Comparison of ENCODE assay signal across 14 cellular contexts in the genomic region with DNA sequence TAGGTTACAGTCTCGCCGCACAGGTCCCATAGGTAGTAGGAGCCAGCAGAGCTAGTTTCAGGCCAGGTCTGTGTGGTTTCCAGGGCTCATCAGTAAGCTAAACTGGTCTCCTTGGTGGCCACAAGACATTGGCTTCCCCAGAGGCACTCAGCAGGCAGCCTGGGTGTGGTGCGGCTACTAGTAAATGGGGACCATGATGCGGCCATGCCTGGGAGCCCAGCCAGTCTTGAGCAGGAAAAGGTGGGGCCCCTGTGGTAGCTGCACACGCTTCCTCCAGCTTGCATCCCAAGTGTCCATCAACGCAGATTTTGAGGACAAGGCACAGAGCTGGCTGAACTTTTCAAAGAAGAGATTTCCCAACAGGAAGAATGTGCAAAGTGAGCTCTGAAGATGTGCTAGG.
DNase-seq lines count a peak whose midpoint lies in the region; ATAC-seq and TF ChIP-seq lines count a peak whose summit lies in the region.
"Had no signal": no experiment of that assay in that cellular context is flagged by ENCODE, and none has a peak within 500 bp of the region (broad histone marks: within the 10 kb centered on the region; RNA-seq: fewer than 3 reads in every experiment).

No MANE protein-coding gene starts in this region.

- no peak overlapping the region for H3K9ac ChIP-seq in subcutaneous abdominal adipose tissue (ENCODE audit: low read length in 5 of 5)

- DNase-seq in Kasumi-1 (lab: John Stamatoyannopoulos, UW) (peak; percentile 63 to 70), left lung (peak; percentile 71 to 85), NCI-H82 (lab: John Stamatoyannopoulos, UW) (no peak), GM19240 (ENCODE audit: insufficient read length, low spot score) (no peak)
- DNase-seq in activated naive CD4-positive, alpha-beta T cell treated with Interleukin-2 at 50 U/mL for 16 hours: no peak
- DNase-seq in CD4-positive, alpha-beta T cell: no peak
- DNase-seq: activated CD4-positive, alpha-beta T cell treated with anti-CD3 and anti-CD28 coated beads for 1 hour; CD8-positive, alpha-beta memory T cell; effector memory CD8-positive, alpha-beta T cell; NCI-H1930 had no signal

- no peaks in the 10 kb centered on the region for H3K27me3 Mint-ChIP-seq in dendritic cell treated with granulocyte-macrophage colony-stimulating factor and Interleukin-4, amounts not matched to agents 40 ng/mL and 50 ng/mL, for 4 days
- peaks cover 6% of the 10 kb centered on the region for H3K27me3 Mint-ChIP-seq in CD4-positive, alpha-beta T cell

- peaks cover 73% of the 10 kb centered on the region for H3K4me1 Mint-ChIP-seq in dendritic cell treated with granulocyte-macrophage colony-stimulating factor and Interleukin-4, amounts not matched to agents 40 ng/mL and 50 ng/mL, for 4 days (ENCODE audit: low read depth)
- H3K4me1 Mint-ChIP-seq in CD4-positive, alpha-beta T cell (ENCODE audit: low read depth): no peaks in the 10 kb centered on the region
- H3K4me1 Mint-ChIP-seq: brain; CD8-positive, alpha-beta memory T cell had no signal

- no peak for TF ChIP-seq CTCF in left lung (IDR thresholded peaks at IDR 0.05)
- TF ChIP-seq CTCF in CD4-positive, alpha-beta T cell (IDR thresholded peaks at IDR 0.05): no peak

- H3K9me3 Mint-ChIP-seq in dendritic cell treated with granulocyte-macrophage colony-stimulating factor and Interleukin-4, amounts not matched to agents 40 ng/mL and 50 ng/mL, for 4 days: no peaks in the 10 kb centered on the region
- H3K9me3 Mint-ChIP-seq in CD4-positive, alpha-beta T cell: no peaks in the 10 kb centered on the region
- H3K9me3 Mint-ChIP-seq: brain; effector memory CD8-positive, alpha-beta T cell; IgD-negative memory B cell had no signal

- H3K36me3 ChIP-seq in left lung (no peaks in the 10 kb centered on the region), subcutaneous abdominal adipose tissue (ENCODE audit: control insufficient read depth in 5 of 5, insufficient read depth in 5 of 5, low read length in 5 of 5) (peaks cover 0 to 9% (median 6%) of the 10 kb centered on the region in 5 donors)

- peak overlapping the region; percentile 84 for H3K27ac Mint-ChIP-seq in dendritic cell treated with granulocyte-macrophage colony-stimulating factor and Interleukin-4, amounts not matched to agents 40 ng/mL and 50 ng/mL, for 4 days
- no peak overlapping the region for H3K27ac Mint-ChIP-seq in CD4-positive, alpha-beta T cell
- H3K27ac Mint-ChIP-seq: brain; CD8-positive, alpha-beta memory T cell; effector memory CD8-positive, alpha-beta T cell had no signal

- H3K27ac ChIP-seq in left lung (peak overlapping the region in 1 of 2 donors; percentile 67), subcutaneous abdominal adipose tissue (ENCODE audit: low read depth, low read length) (peak overlapping the region; percentile 15)
- H3K27ac ChIP-seq in CD4-positive, alpha-beta T cell (ENCODE audit: low read depth, low read length): no peak overlapping the region

- ATAC-seq in left lung: peak; percentile 68
- no peak for ATAC-seq in CD4-positive, alpha-beta T cell (ENCODE audit: poor library complexity)
- ATAC-seq: effector memory CD8-positive, alpha-beta T cell had no signal

- POLR2A ChIA-PET in CD4-positive, alpha-beta T cell (lab: Charles Lee): no interaction called here

- no peaks in the 10 kb centered on the region for H3K27me3 ChIP-seq in left lung
- no peaks in the 10 kb centered on the region for H3K27me3 ChIP-seq in subcutaneous abdominal adipose tissue (ENCODE audit: control insufficient read depth in 5 of 5, insufficient read depth in 4 of 5, low read length in 5 of 5)
- H3K27me3 ChIP-seq in CD4-positive, alpha-beta T cell (ENCODE audit: control insufficient read depth, insufficient read depth, low read length): no peaks in the 10 kb centered on the region

- intact Hi-C loops in dendritic cell treated with granulocyte-macrophage colony-stimulating factor and Interleukin-4, amounts not matched to agents 40 ng/mL and 50 ng/mL, for 4 days (cut with micrococcal nuclease): loop anchor here (5.0 kb wide), 1 partner anchor 38 kb away; no protein-coding TSS in a partner anchor
- intact Hi-C loops in left lung (cut with DNase I): loop anchor here in 1 of 2 donors (10.0 kb wide), 1 partner anchor 85 kb away; no protein-coding TSS in a partner anchor
- intact Hi-C loops in CD4-positive, alpha-beta T cell (cut with DNase I, micrococcal nuclease): loop anchor here in 1 of 2 experiments (10.0 kb wide), 1 partner anchor 85 kb away; no protein-coding TSS in a partner anchor

- CTCF ChIA-PET in CD4-positive, alpha-beta T cell (lab: Charles Lee): no interaction called here

- H3K36me3 Mint-ChIP-seq in dendritic cell treated with granulocyte-macrophage colony-stimulating factor and Interleukin-4, amounts not matched to agents 40 ng/mL and 50 ng/mL, for 4 days (ENCODE audit: low read depth): peaks cover 20% of the 10 kb centered on the region
- no peaks in the 10 kb centered on the region for H3K36me3 Mint-ChIP-seq in CD4-positive, alpha-beta T cell (ENCODE audit: low read depth)
- H3K36me3 Mint-ChIP-seq: CD8-positive, alpha-beta memory T cell had no signal

- H3K4me1 ChIP-seq in left lung (peaks cover 0 to 73% of the 10 kb centered on the region in 2 donors), subcutaneous abdominal adipose tissue (ENCODE audit: control insufficient read depth in 5 of 5, insufficient read depth in 5 of 5, low read length in 5 of 5) (peaks cover 7 to 55% (median 9%) of the 10 kb centered on the region in 5 donors)

- H3K4me3 ChIP-seq in left lung (no peak overlapping the region), subcutaneous abdominal adipose tissue (ENCODE audit: low read depth in 1 of 5, low read length in 5 of 5) (no peak overlapping the region)

- no peak overlapping the region for H3K4me3 Mint-ChIP-seq in dendritic cell treated with granulocyte-macrophage colony-stimulating factor and Interleukin-4, amounts not matched to agents 40 ng/mL and 50 ng/mL, for 4 days
- H3K4me3 Mint-ChIP-seq in CD4-positive, alpha-beta T cell: no peak overlapping the region
- H3K4me3 Mint-ChIP-seq: brain; CD8-positive, alpha-beta memory T cell; effector memory CD8-positive, alpha-beta T cell had no signal

- H3K9me3 ChIP-seq in left lung (no peaks in the 10 kb centered on the region), subcutaneous abdominal adipose tissue (ENCODE audit: control insufficient read depth in 5 of 5, low read length in 5 of 5) (no peaks in the 10 kb centered on the region)
- no peaks in the 10 kb centered on the region for H3K9me3 ChIP-seq in CD4-positive, alpha-beta T cell (ENCODE audit: control insufficient read depth, low read length)

Comparison
In these comparisons a context has a peak if more than half of its experiments do, and no peak if none do; other contexts are left out.
1. DNase-seq: peak in Kasumi-1 (2 of 2) and left lung (2 of 2); none in activated naive CD4-positive, alpha-beta T cell treated with Interleukin-2 at 50 U/mL for 16 hours (single experiment), CD4-positive, alpha-beta T cell (0 of 10), NCI-H82 (single experiment) and GM19240 (single experiment).